ENCODE assay signal across 10 cellular contexts in the genomic region with DNA sequence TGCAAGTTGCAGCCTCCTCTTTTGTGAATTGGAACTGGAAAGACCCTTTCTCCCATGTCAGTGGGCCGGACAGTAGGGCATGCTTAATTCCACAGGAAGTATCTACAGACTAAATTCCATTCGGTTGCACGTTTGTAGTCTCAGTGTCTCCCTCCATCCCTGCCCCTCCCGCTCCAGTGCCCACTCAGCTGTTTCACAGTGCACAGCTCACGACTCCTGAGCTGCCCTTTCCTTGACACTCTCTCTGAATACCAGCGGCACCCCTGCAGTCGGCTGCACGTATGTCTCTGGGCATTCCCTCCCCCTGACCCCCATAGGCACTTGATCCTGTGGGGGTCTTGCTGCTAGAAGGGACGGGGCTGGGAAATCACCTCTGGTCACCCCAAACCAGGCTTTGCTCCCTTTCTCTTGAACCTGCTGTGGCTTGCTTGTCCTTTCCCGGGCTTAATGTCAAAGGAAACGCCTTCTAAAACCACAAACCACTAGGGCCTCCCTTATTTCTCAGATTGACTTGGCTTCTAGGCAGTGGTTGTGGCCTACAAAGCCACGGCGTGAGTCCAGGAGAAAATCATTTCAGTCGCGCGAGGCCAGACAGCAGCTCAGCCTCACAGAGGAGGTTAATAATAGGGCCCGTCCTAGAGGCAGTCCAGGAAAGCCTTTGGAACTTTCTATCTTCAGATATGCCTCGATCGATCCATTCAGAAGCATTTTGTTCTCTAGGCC.
DNase-seq lines count a peak whose midpoint lies in the region; ATAC-seq and TF ChIP-seq lines count a peak whose summit lies in the region.
"Had no signal": no experiment of that assay in that cellular context is flagged by ENCODE, and none has a peak within 500 bp of the region (broad histone marks: within the 10 kb centered on the region; RNA-seq: fewer than 3 reads in every experiment).

No MANE protein-coding gene starts in this region.

- no peaks in the 10 kb centered on the region for H3K79me2 ChIP-seq in SK-N-SH (ENCODE audit: insufficient read depth)

- no peaks in the 10 kb centered on the region for H3F3A ChIP-seq in SK-N-SH (replicated peaks; ENCODE audit: insufficient read depth)

- peaks cover 2 to 35% of the 10 kb centered on the region in 2 donors for H3K27me3 Mint-ChIP-seq in natural killer cell treated with Interleukin-12 subunit alpha and Interleukin-12 subunit beta and Interleukin-15 and Interleukin-18, amount 100 ng/mL, for 72 hours
- no peaks in the 10 kb centered on the region for H3K27me3 Mint-ChIP-seq in natural killer cell (ENCODE audit: low read depth in 2 of 2)
- peaks cover 0 to 5% of the 10 kb centered on the region in 2 donors for H3K27me3 Mint-ChIP-seq in CD8-positive, alpha-beta memory T cell

- TF ChIP-seq RAD21 in SK-N-SH (IDR thresholded peaks at IDR 0.05; ENCODE audit: low read length): no peak

- H3K27me3 ChIP-seq in SJCRH30 (no peaks in the 10 kb centered on the region), SK-N-SH (ENCODE audit: insufficient read depth) (no peaks in the 10 kb centered on the region)
- H3K27me3 ChIP-seq in CD8-positive, alpha-beta memory T cell (ENCODE audit: insufficient read depth, low read length, poor library complexity, severe bottlenecking): no peaks in the 10 kb centered on the region
- H3K27me3 ChIP-seq: neutrophil had no signal

- H3K9ac ChIP-seq in SK-N-SH: no peak overlapping the region

- H3K27ac Mint-ChIP-seq in natural killer cell treated with Interleukin-12 subunit alpha and Interleukin-12 subunit beta and Interleukin-15 and Interleukin-18, amount 100 ng/mL, for 72 hours: no peak overlapping the region
- no peak overlapping the region for H3K27ac Mint-ChIP-seq in natural killer cell
- H3K27ac Mint-ChIP-seq in CD8-positive, alpha-beta memory T cell: no peak overlapping the region

- peaks cover 0 to 7% of the 10 kb centered on the region in 2 donors for H3K4me1 Mint-ChIP-seq in natural killer cell treated with Interleukin-12 subunit alpha and Interleukin-12 subunit beta and Interleukin-15 and Interleukin-18, amount 100 ng/mL, for 72 hours (ENCODE audit: low read depth in 2 of 2)
- H3K4me1 Mint-ChIP-seq in natural killer cell: no peaks in the 10 kb centered on the region
- no peaks in the 10 kb centered on the region for H3K4me1 Mint-ChIP-seq in CD8-positive, alpha-beta memory T cell

- POLR2A ChIA-PET in SK-N-SH (lab: Yijun Ruan, JAX): no interaction called here
- POLR2A ChIA-PET in CD8-positive, alpha-beta memory T cell (lab: Charles Lee): no interaction called here

- intact Hi-C loops in natural killer cell (cut with micrococcal nuclease): no loop called here

- H3K9me2 ChIP-seq in SK-N-SH: no peaks in the 10 kb centered on the region

- H3K4me3 Mint-ChIP-seq in natural killer cell treated with Interleukin-12 subunit alpha and Interleukin-12 subunit beta and Interleukin-15 and Interleukin-18, amount 100 ng/mL, for 72 hours: no peak overlapping the region
- H3K4me3 Mint-ChIP-seq in natural killer cell: no peak overlapping the region
- no peak overlapping the region for H3K4me3 Mint-ChIP-seq in CD8-positive, alpha-beta memory T cell

- H3K4me1 ChIP-seq in SJCRH30 (peaks cover 7% of the 10 kb centered on the region; the same call in 1 of the 2 replicates), SK-N-SH (ENCODE audit: control insufficient read depth in 1 of 2, insufficient read depth in 2 of 2, low read depth in 1 of 2, low read length in 1 of 2) (no peaks in the 10 kb centered on the region)
- H3K4me1 ChIP-seq in CD8-positive, alpha-beta memory T cell (ENCODE audit: insufficient read depth, low read length): no peaks in the 10 kb centered on the region

- no peak overlapping the region for H3K4me2 ChIP-seq in SK-N-SH

- peak; percentile 24 to 66 for ATAC-seq in natural killer cell treated with Interleukin-12 subunit alpha and Interleukin-12 subunit beta and Interleukin-15 and Interleukin-18, amount 100 ng/mL, for 72 hours
- ATAC-seq in natural killer cell (no peak), HG02981 (IDR thresholded peaks at IDR 0.05; ENCODE audit: unreplicated experiment) (peak; percentile 64)

- peaks cover 8% of the 10 kb centered on the region for H3K9me3 Mint-ChIP-seq in natural killer cell treated with Interleukin-12 subunit alpha and Interleukin-12 subunit beta and Interleukin-15 and Interleukin-18, amount 100 ng/mL, for 72 hours
- peaks cover 0 to 2% of the 10 kb centered on the region in 2 donors for H3K9me3 Mint-ChIP-seq in natural killer cell
- H3K9me3 Mint-ChIP-seq in CD8-positive, alpha-beta memory T cell: peaks cover 0 to 9% (median 6%) of the 10 kb centered on the region in 5 donors

- H3K9me3 ChIP-seq in SJCRH30 (replicated peaks) (no peaks in the 10 kb centered on the region; the same call in 1 of the 2 replicates), SK-N-SH (no peaks in the 10 kb centered on the region)
- no peaks in the 10 kb centered on the region for H3K9me3 ChIP-seq in CD8-positive, alpha-beta memory T cell (ENCODE audit: low read length)
- H3K9me3 ChIP-seq: neutrophil had no signal

- H3K27ac ChIP-seq in SJCRH30 (no peak overlapping the region), SK-N-SH (ENCODE audit: low read depth in 2 of 2, low read length in 1 of 2) (no peak overlapping the region)
- H3K27ac ChIP-seq in CD8-positive, alpha-beta memory T cell (ENCODE audit: low read depth, low read length): no peak overlapping the region
- H3K27ac ChIP-seq: neutrophil had no signal

- H4K20me1 ChIP-seq in SK-N-SH (ENCODE audit: insufficient read depth): no peaks in the 10 kb centered on the region

- H3K36me3 ChIP-seq in SJCRH30 (no peaks in the 10 kb centered on the region), SK-N-SH (replicated peaks in 1 of 2; ENCODE audit: control insufficient read depth in 1 of 2, insufficient read depth in 2 of 2, low read length in 1 of 2) (no peaks in the 10 kb centered on the region)
- H3K36me3 ChIP-seq in CD8-positive, alpha-beta memory T cell (ENCODE audit: insufficient read depth, low read length): no peaks in the 10 kb centered on the region
- H3K36me3 ChIP-seq: neutrophil had no signal

- H2AFZ ChIP-seq in SK-N-SH (ENCODE audit: low read depth): no peak overlapping the region

- TF ChIP-seq CTCF in natural killer cell (IDR thresholded peaks at IDR 0.05) (no peak), SK-N-SH (IDR thresholded peaks at IDR 0.05) (no peak)

- CTCF ChIA-PET in SK-N-SH (lab: Yijun Ruan, JAX): no interaction called here
- CTCF ChIA-PET in CD8-positive, alpha-beta memory T cell (lab: Charles Lee): no interaction called here

- 35% methylated on average over 16 of the region's 19 CpGs for WGBS in SK-N-SH (ENCODE audit: low lambda C conversion rate)

- no peak for TF ChIP-seq EP300 in SK-N-SH (IDR thresholded peaks at IDR 0.05; ENCODE audit: borderline replicate concordance in 1 of 2, low read depth in 1 of 2, low read length in 1 of 2)

- no peaks in the 10 kb centered on the region for H3K36me3 Mint-ChIP-seq in natural killer cell treated with Interleukin-12 subunit alpha and Interleukin-12 subunit beta and Interleukin-15 and Interleukin-18, amount 100 ng/mL, for 72 hours
- H3K36me3 Mint-ChIP-seq in natural killer cell: no peaks in the 10 kb centered on the region
- H3K36me3 Mint-ChIP-seq in CD8-positive, alpha-beta memory T cell: no peaks in the 10 kb centered on the region

- DNase-seq in natural killer cell treated with Interleukin-12 subunit alpha and Interleukin-12 subunit beta and Interleukin-15 and Interleukin-18, amount 100 ng/mL, for 72 hours (ENCODE audit: low spot score): no peak
- DNase-seq in natural killer cell (no peak), SJCRH30 (peak; percentile 26 to 47), SK-N-SH (no peak), NCI-H510A treated with DMSO at 0.1 percent for 48 hours (lab: John Stamatoyannopoulos, UW) (no peak), AG08396 (ENCODE audit: low spot score) (no peak)
- DNase-seq in CD8-positive, alpha-beta memory T cell: no peak
- DNase-seq: IMR-90 had no signal

- H3K4me3 ChIP-seq in SJCRH30 (no peak overlapping the region), SK-N-SH (ENCODE audit: low read depth in 2 of 2, low read length in 1 of 2) (no peak overlapping the region)
- H3K4me3 ChIP-seq in CD8-positive, alpha-beta memory T cell (ENCODE audit: low read length): no peak overlapping the region

TF ChIP-seq in SK-N-SH, 30 proteins besides CTCF, POLR2A, EP300 and RAD21:
- TF ChIP-seq GATA2 (CRISPR knock-in tag; IDR thresholded peaks at IDR 0.05) (no peak), TAF1 (IDR thresholded peaks at IDR 0.05; ENCODE audit: borderline replicate concordance, low read depth, low read length) (no peak), POLR2AphosphoS5 (IDR thresholded peaks at IDR 0.05; ENCODE audit: low read depth, low read length) (no peak), SIN3A (IDR thresholded peaks at IDR 0.05; ENCODE audit: borderline replicate concordance, low read depth, low read length) (no peak), FOXJ3 (CRISPR knock-in tag; IDR thresholded peaks at IDR 0.05) (no peak), YY1 (IDR thresholded peaks at IDR 0.05; ENCODE audit: low read depth) (no peak), SMC3 (IDR thresholded peaks at IDR 0.05; ENCODE audit: low read depth, low read length) (no peak), NRF1 (IDR thresholded peaks at IDR 0.05; ENCODE audit: low read depth, low read length) (no peak)
- TF ChIP-seq, protein P1, sequence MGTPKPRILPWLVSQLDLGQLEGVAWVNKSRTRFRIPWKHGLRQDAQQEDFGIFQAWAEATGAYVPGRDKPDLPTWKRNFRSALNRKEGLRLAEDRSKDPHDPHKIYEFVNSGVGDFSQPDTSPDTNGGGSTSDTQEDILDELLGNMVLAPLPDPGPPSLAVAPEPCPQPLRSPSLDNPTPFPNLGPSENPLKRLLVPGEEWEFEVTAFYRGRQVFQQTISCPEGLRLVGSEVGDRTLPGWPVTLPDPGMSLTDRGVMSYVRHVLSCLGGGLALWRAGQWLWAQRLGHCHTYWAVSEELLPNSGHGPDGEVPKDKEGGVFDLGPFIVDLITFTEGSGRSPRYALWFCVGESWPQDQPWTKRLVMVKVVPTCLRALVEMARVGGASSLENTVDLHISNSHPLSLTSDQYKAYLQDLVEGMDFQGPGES (IDR thresholded peaks at IDR 0.05; ENCODE audit: low read depth, low read length): no peak
- TF ChIP-seq, protein P2, sequence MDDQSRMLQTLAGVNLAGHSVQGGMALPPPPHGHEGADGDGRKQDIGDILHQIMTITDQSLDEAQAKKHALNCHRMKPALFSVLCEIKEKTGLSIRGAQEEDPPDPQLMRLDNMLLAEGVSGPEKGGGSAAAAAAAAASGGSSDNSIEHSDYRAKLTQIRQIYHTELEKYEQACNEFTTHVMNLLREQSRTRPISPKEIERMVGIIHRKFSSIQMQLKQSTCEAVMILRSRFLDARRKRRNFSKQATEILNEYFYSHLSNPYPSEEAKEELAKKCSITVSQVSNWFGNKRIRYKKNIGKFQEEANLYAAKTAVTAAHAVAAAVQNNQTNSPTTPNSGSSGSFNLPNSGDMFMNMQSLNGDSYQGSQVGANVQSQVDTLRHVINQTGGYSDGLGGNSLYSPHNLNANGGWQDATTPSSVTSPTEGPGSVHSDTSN (IDR thresholded peaks at IDR 0.05): no peak

Comparison
In these comparisons a context has a peak if more than half of its experiments do, and no peak if none do; other contexts are left out.
1. ATAC-seq: peak in natural killer cell treated with Interleukin-12 subunit alpha and Interleukin-12 subunit beta and Interleukin-15 and Interleukin-18, amount 100 ng/mL, for 72 hours (2 of 2) and HG02981 (single experiment); none in natural killer cell (0 of 3).
2. DNase-seq: peak in SJCRH30 (2 of 2); none in natural killer cell treated with Interleukin-12 subunit alpha and Interleukin-12 subunit beta and Interleukin-15 and Interleukin-18, amount 100 ng/mL, for 72 hours (single experiment), natural killer cell (single experiment), SK-N-SH (single experiment), NCI-H510A treated with DMSO at 0.1 percent for 48 hours (single experiment), AG08396 (single experiment) and CD8-positive, alpha-beta memory T cell (0 of 5).